Comparison of ENCODE assay signal across 16 cellular contexts in the genomic region with DNA sequence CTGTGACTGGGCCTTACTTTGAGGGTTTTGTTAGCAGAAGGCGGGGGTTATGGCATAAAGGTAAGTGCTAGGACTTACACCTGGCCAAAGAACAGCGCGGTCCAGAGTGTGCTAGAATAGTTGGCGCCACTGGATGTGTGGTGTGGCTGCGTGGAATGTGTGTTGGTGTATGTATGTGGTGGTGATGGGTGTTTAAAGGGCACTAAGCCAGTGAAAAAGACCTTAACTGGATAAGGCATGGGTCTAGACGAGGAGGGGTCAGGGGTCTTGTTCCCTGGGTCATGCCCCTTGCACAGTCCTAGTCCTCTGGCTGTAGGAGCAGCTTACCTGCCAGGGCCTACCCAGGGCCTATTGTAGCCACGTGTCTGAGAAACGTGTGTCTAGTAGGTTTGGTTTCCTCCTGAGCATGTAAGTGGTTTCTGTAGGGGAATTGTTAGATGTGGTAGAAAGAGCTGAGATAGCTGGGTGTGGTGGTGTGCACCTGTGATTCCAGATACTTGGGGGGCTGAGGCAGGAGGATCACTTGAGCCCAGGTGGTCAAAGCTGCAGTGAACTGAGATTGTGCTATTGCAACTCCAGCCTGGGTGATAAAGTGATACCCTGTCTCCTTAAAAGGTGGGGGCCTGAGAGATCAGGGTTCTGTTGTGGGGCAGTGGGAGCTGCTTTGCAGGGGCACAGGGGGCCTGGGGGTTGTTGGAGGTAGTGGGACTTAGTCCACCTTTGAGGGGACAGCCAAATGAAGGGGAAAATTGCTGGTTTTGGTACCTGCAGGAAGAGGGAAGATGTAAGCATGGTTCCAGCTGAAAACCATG. TPM values are rescaled to one million over a fixed set of nuclear protein-coding genes. Genes with fewer than 3 reads are reported as not detected.
DNase-seq lines count a peak whose midpoint lies in the region; ATAC-seq, FAIRE-seq and TF ChIP-seq lines count a peak whose summit lies in the region.
"Had no signal": no experiment of that assay in that cellular context is flagged by ENCODE, and none has a peak within 500 bp of the region (broad histone marks: within the 10 kb centered on the region; RNA-seq: fewer than 3 reads in every experiment).

No MANE protein-coding gene starts in this region.

- no peaks in the 10 kb centered on the region; the same call in 1 of the 2 replicates for H3K27me3 ChIP-seq in GM06990 (replicated peaks; ENCODE audit: control insufficient read depth, insufficient read depth, low read length)
- H3K27me3 ChIP-seq in thyroid gland, result no peaks in the 10 kb centered on the region
- H3K27me3 ChIP-seq: right lobe of liver had no signal

- H3K4me2 ChIP-seq in A549, result no peak overlapping the region

- 88% methylated on average over 8 of the region's 8 CpGs for WGBS in A549 (ENCODE audit: missing lambda C conversion rate)
- 85 to 90% methylated on average over 8 of the region's 8 CpGs for WGBS in thyroid gland, 2 donors

- DNase-seq in A549 (ENCODE audit: low read depth in 1 of 2, low spot score in 1 of 2) (no peak), GM06990 (ENCODE audit: extremely low read depth, insufficient read length) (peak; percentile 50), amniotic stem cell (lab: John Stamatoyannopoulos, UW) (no peak), thyroid gland (no peak)
- no peak for DNase-seq in effector memory CD8-positive, alpha-beta T cell
- DNase-seq: activated CD4-positive, alpha-beta T cell treated with anti-CD3 and anti-CD28 coated beads for 36 hours; C1 segment of cervical spinal cord; erythroblast; Kasumi-1; left cardiac atrium; natural killer cell; NCI-H2081; right lobe of liver had no signal

- TF ChIP-seq RAD21 in A549 (conservative IDR thresholded peaks at IDR 0.05 in 1 of 2, IDR thresholded peaks at IDR 0.05 in 1 of 2), result no peak

- no peaks in the 10 kb centered on the region for H3K27me3 Mint-ChIP-seq in effector memory CD8-positive, alpha-beta T cell
- H3K27me3 Mint-ChIP-seq: activated CD4-positive, alpha-beta T cell treated with anti-CD3 and anti-CD28 coated beads for 36 hours had no signal

- POLR2A ChIA-PET in A549 (lab: Yijun Ruan, JAX), result interaction anchor here (0.6 kb wide), 1 partner anchor 28 kb away, joined by 4 read pairs; no protein-coding TSS in a partner anchor

- H3K27ac Mint-ChIP-seq in effector memory CD8-positive, alpha-beta T cell, result peak overlapping the region; percentile 5 to 20
- H3K27ac Mint-ChIP-seq: activated CD4-positive, alpha-beta T cell treated with anti-CD3 and anti-CD28 coated beads for 36 hours had no signal

- no peak for TF ChIP-seq EP300 in A549 (IDR thresholded peaks at IDR 0.05)

- FAIRE-seq in A549 (lab: Jason Lieb, UNC), result no peak

- H3K27ac ChIP-seq in A549 (no peak overlapping the region), thyroid gland (no peak overlapping the region)
- H3K27ac ChIP-seq: right lobe of liver had no signal

- intact Hi-C loops in thyroid gland (cut with DNase I), result no loop called here

- H3K36me3 ChIP-seq in GM06990 (ENCODE audit: control insufficient read depth, insufficient read depth, low read length), result peaks cover 4% of the 10 kb centered on the region
- peaks cover 15 to 23% of the 10 kb centered on the region in 2 donors for H3K36me3 ChIP-seq in thyroid gland

- peaks cover 40% of the 10 kb centered on the region for H3K36me3 Mint-ChIP-seq in effector memory CD8-positive, alpha-beta T cell (ENCODE audit: insufficient read depth)
- H3K36me3 Mint-ChIP-seq: natural killer cell had no signal

- no peaks in the 10 kb centered on the region for H3K9me3 ChIP-seq in A549
- no peaks in the 10 kb centered on the region for H3K9me3 ChIP-seq in thyroid gland
- H3K9me3 ChIP-seq: right lobe of liver had no signal

- H3K4me1 ChIP-seq in A549 (peaks cover 13% of the 10 kb centered on the region; the same call in 2 of the 3 replicates), thyroid gland (peaks cover 0 to 13% of the 10 kb centered on the region in 2 donors)
- H3K4me1 ChIP-seq: right lobe of liver had no signal

- TF ChIP-seq POLR2A in A549 (IDR thresholded peaks at IDR 0.05; ENCODE audit: low read length) (no peak), thyroid gland (IDR thresholded peaks at IDR 0.05) (no peak)

- no peak overlapping the region for H3K4me3 Mint-ChIP-seq in effector memory CD8-positive, alpha-beta T cell
- H3K4me3 Mint-ChIP-seq: activated CD4-positive, alpha-beta T cell treated with anti-CD3 and anti-CD28 coated beads for 36 hours; natural killer cell had no signal

- TF ChIP-seq CTCF in A549 (IDR thresholded peaks at IDR 0.05) (no peak), GM06990 (IDR thresholded peaks at IDR 0.05; ENCODE audit: insufficient read depth, low read length, poor library complexity, severe bottlenecking) (no peak), thyroid gland (IDR thresholded peaks at IDR 0.05) (no peak)

- CTCF ChIA-PET in A549 (lab: Yijun Ruan, JAX), result interaction anchor here (0.9 to 3.3 kb wide), 5 partner anchors 16 to 181 kb away, joined by 3 to 22 read pairs (median 3); no protein-coding TSS in a partner anchor

- H3K9me3 Mint-ChIP-seq in effector memory CD8-positive, alpha-beta T cell, result no peaks in the 10 kb centered on the region
- H3K9me3 Mint-ChIP-seq: natural killer cell had no signal

- peak; percentile 2 to 7; a peak in 1 of 6 replicates for ATAC-seq in A549
- no peak for ATAC-seq in effector memory CD8-positive, alpha-beta T cell (replicated peaks)
- no peak for ATAC-seq in HG03442 (IDR thresholded peaks at IDR 0.05; ENCODE audit: unreplicated experiment)
- no peak for ATAC-seq in HG03460 (IDR thresholded peaks at IDR 0.05; ENCODE audit: unreplicated experiment)
- ATAC-seq: activated CD4-positive, alpha-beta T cell treated with anti-CD3 and anti-CD28 coated beads for 36 hours; left cardiac atrium; natural killer cell had no signal

- H3K4me3 ChIP-seq in A549 (no peak overlapping the region), GM06990 (replicated peaks; ENCODE audit: low read depth, low read length) (no peak overlapping the region), thyroid gland (replicated peaks in 1 of 3) (no peak overlapping the region)
- H3K4me3 ChIP-seq: right lobe of liver had no signal

- peaks cover 14 to 20% of the 10 kb centered on the region in 2 donors for H3K4me1 Mint-ChIP-seq in effector memory CD8-positive, alpha-beta T cell (ENCODE audit: low read depth in 2 of 2)

TF ChIP-seq in A549, 52 proteins besides CTCF, POLR2A, EP300 and RAD21:
- no peak for TF ChIP-seq NFE2L2 (conservative IDR thresholded peaks at IDR 0.05; ENCODE audit: low read length)
- peak; percentile 39; the same call in 1 of the 2 replicates for TF ChIP-seq HOXA7 (CRISPR knock-in tag; IDR thresholded peaks at IDR 0.05)

TF ChIP-seq in PFSK-1, 5 proteins besides CTCF, POLR2A, EP300 and RAD21:
- TF ChIP-seq FOXP2 (optimal IDR thresholded peaks at IDR 0.05; ENCODE audit: borderline replicate concordance, extremely low read depth, extremely low read length, insufficient read depth) (no peak), REST (IDR thresholded peaks at IDR 0.05; ENCODE audit: insufficient read depth in 1 of 2, low read depth in 2 of 2, low read length in 2 of 2) (no peak), POLR2AphosphoS5 (IDR thresholded peaks at IDR 0.05; ENCODE audit: low read depth, low read length) (peak; percentile 57; the same call in 1 of the 2 replicates), TAF1 (IDR thresholded peaks at IDR 0.05; ENCODE audit: borderline replicate concordance, insufficient read depth, low read length) (no peak), SIN3A (IDR thresholded peaks at IDR 0.05; ENCODE audit: borderline replicate concordance, insufficient read depth, low read length) (no peak)
TF ChIP-seq in PFSK-1: peak in this region for 1.

RNA-seq across cellular contexts. Expression of gene HSPA4, which starts 55.2 kb away (rescaled TPM):
- 110 and 166 TPM in 2 replicates for polyA plus RNA-seq in A549 (2011; rRNA removed)
- polyA plus RNA-seq in A549 (2012; cell fraction: cytosol; rRNA removed), result 20.7 and 23.4 TPM in 2 replicates
- 15.8 and 18.8 TPM in 2 replicates for polyA plus RNA-seq in A549 (2012; cell fraction: nucleus; rRNA removed)
- 160 to 168 TPM (median 166 TPM) in 3 replicates for polyA plus RNA-seq in A549 (2017; fragmentation: RNase III; extraction: RNeasy Plus Mini Kit Qiagen cat#74134 plus additional on column Dnase treatment)
- 44.0 and 48.7 TPM in 2 replicates for polyA minus RNA-seq in A549 (2011; rRNA and poly(A)+ RNA removed)
- 116 TPM for polyA plus RNA-seq in PFSK-1 (2012; ENCODE audit: insufficient read length, low read depth)
- total RNA-seq in thyroid gland, result 10 to 100 TPM; 49.9 to 72.0 (median 70.5) TPM

Comparison
In these comparisons a context has a peak if more than half of its experiments do, and no peak if none do; other contexts are left out.
1. ATAC-seq: peak in A549 (2 of 2); none in effector memory CD8-positive, alpha-beta T cell (single experiment), HG03442 (single experiment) and HG03460 (single experiment).